Comparison of ENCODE assay signal across 9 cellular contexts in genomic region chr3:30625541-30626438, GRCh38. TPM values are rescaled to one million over a fixed set of nuclear protein-coding genes. Genes with fewer than 3 reads are reported as not detected.
DNase-seq lines count a peak whose midpoint lies in the region; ATAC-seq and TF ChIP-seq lines count a peak whose summit lies in the region.
"Had no signal": no experiment of that assay in that cellular context is flagged by ENCODE, and none has a peak within 500 bp of the region (broad histone marks: within the 10 kb centered on the region; RNA-seq: fewer than 3 reads in every experiment).

No MANE protein-coding gene starts in this region.

- ATAC-seq in Right ventricle myocardium inferior (peak; percentile 11), memory B cell (ENCODE audit: low read depth) (no peak), HG02840 (IDR thresholded peaks at IDR 0.05; ENCODE audit: low FRiP score, unreplicated experiment) (no peak), GM18517 (IDR thresholded peaks at IDR 0.05; ENCODE audit: unreplicated experiment) (no peak)

- H3K4me1 ChIP-seq in vagina: peaks cover 89% of the 10 kb centered on the region

- no peaks in the 10 kb centered on the region for H3K9me3 ChIP-seq in vagina

- DNase-seq in Right ventricle myocardium inferior (ENCODE audit: missing footprints) (no peak), cardiac septum (ENCODE audit: low spot score) (no peak), choroid plexus epithelial cell (ENCODE audit: low read depth) (peak; percentile 92), memory B cell (ENCODE audit: low spot score in 2 of 2) (no peak), vagina (ENCODE audit: extremely low spot score in 2 of 2) (no peak), G401 (ENCODE audit: low spot score) (no peak)
- DNase-seq: DND-41 had no signal

- H3K27ac ChIP-seq in vagina: peak overlapping the region; percentile 63

- H3K4me1 Mint-ChIP-seq in memory B cell: peaks cover 51% of the 10 kb centered on the region

- intact Hi-C loops in Right ventricle myocardium inferior (cut with DNase I): loop anchor here (5.0 kb wide), 1 partner anchor 42 kb away; no protein-coding TSS in a partner anchor
- intact Hi-C loops in cardiac septum (cut with DNase I): no loop called here
- intact Hi-C loops in vagina (cut with DNase I): no loop called here

- H3K4me3 Mint-ChIP-seq in memory B cell: no peak overlapping the region

- no peaks in the 10 kb centered on the region for H3K36me3 ChIP-seq in vagina

- peak overlapping the region; percentile 95 for H3K27ac Mint-ChIP-seq in memory B cell

- no peak for TF ChIP-seq POLR2A in vagina (IDR thresholded peaks at IDR 0.05)

- no peaks in the 10 kb centered on the region for H3K27me3 Mint-ChIP-seq in memory B cell

- H3K27me3 ChIP-seq in vagina: no peaks in the 10 kb centered on the region

- TF ChIP-seq CTCF in choroid plexus epithelial cell (conservative IDR thresholded peaks at IDR 0.05; ENCODE audit: low read depth, low read length) (no peak), vagina (IDR thresholded peaks at IDR 0.05) (no peak)

- H3K9me3 Mint-ChIP-seq in memory B cell: no peaks in the 10 kb centered on the region

- H3K36me3 Mint-ChIP-seq in memory B cell: peaks cover 9% of the 10 kb centered on the region

- in situ Hi-C loops in G401 (cut with HindIII; ENCODE audit: low sequenced_read_pairs): no loop called here

- H3K4me3 ChIP-seq in choroid plexus epithelial cell (ENCODE audit: low read depth, low read length) (no peak overlapping the region), vagina (no peak overlapping the region)

RNA-seq across cellular contexts. Expression of gene TGFBR2, which starts 19.4 kb away (rescaled TPM):
- total RNA-seq in Right ventricle myocardium inferior (186 TPM), cardiac septum (66.7 TPM), vagina (176 TPM)
- total RNA-seq in G401 (2014; rRNA removed; shearing (Covaris generic)): 0.81 TPM in 1 of 2 replicates, not detected in the other

Comparison
In these comparisons a context has a peak if more than half of its experiments do, and no peak if none do; other contexts are left out.
1. RNA of gene TGFBR2, which starts 19.4 kb away (total RNA-seq): 186 TPM in Right ventricle myocardium inferior (single experiment), 176 TPM in vagina (single experiment) and 66.7 TPM in cardiac septum (single experiment); 0.81 TPM in G401; every median in the first group is over 10 times any median in the second.